In the genomic region with DNA sequence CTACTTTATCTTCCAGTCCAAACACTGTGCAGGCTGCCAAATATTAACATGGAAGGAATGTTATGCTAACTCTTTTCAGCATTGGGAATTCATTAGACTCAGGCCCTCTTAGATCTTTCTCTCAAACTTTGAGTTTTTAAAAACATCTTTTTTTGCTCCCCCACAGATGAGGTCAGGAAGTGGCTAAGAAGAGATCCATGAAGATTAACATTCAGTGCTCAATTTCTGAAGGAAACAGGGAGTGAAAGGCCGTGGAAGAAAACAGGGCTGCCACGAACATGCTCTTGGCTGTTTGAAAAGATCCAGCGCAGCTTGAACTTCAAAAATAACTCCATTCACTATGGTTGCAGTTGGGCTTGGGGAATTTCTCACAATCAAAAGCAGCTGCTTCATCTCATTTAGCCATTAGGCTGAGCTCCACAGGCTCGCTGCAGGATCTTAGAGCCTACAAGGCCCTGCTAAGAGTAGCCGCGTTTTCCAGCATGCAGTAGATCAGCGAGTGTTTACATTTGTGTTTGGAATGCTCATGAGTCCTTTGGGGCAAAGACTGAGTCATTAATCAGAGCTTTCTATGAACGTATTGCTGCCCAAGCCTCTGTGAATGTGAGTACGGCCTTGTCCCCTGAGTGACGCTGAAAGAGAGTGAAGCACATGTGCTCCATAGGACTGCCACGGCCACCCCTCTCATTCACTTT, we compare ENCODE assay signal across 1 cellular context.
TF ChIP-seq lines count a peak whose summit lies in the region.

No MANE protein-coding gene starts in this region.

TF ChIP-seq in HepG2, 621 proteins besides CTCF, POLR2A, EP300 and RAD21 (continued from another document and continues in another):
- TF ChIP-seq, protein P1, sequence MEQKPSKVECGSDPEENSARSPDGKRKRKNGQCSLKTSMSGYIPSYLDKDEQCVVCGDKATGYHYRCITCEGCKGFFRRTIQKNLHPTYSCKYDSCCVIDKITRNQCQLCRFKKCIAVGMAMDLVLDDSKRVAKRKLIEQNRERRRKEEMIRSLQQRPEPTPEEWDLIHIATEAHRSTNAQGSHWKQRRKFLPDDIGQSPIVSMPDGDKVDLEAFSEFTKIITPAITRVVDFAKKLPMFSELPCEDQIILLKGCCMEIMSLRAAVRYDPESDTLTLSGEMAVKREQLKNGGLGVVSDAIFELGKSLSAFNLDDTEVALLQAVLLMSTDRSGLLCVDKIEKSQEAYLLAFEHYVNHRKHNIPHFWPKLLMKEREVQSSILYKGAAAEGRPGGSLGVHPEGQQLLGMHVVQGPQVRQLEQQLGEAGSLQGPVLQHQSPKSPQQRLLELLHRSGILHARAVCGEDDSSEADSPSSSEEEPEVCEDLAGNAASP (CRISPR knock-in tag; IDR thresholded peaks at IDR 0.05; ENCODE audit: borderline replicate concordance): peak; percentile 68; the same call in 1 of the 2 replicates
- TF ChIP-seq ZNF17 (CRISPR knock-in tag; IDR thresholded peaks at IDR 0.05): no peak
- TF ChIP-seq ZNF383 (CRISPR knock-in tag; IDR thresholded peaks at IDR 0.05; ENCODE audit: borderline replicate concordance): no peak
- TF ChIP-seq ZBTB7B (CRISPR knock-in tag; IDR thresholded peaks at IDR 0.05): peak; percentile 67
- TF ChIP-seq KDM2A (CRISPR knock-in tag; IDR thresholded peaks at IDR 0.05; ENCODE audit: borderline replicate concordance, low read depth): 0 out of 2 replicates have a peak, but pooled peaks have one; percentile 37
- TF ChIP-seq, protein P2, sequence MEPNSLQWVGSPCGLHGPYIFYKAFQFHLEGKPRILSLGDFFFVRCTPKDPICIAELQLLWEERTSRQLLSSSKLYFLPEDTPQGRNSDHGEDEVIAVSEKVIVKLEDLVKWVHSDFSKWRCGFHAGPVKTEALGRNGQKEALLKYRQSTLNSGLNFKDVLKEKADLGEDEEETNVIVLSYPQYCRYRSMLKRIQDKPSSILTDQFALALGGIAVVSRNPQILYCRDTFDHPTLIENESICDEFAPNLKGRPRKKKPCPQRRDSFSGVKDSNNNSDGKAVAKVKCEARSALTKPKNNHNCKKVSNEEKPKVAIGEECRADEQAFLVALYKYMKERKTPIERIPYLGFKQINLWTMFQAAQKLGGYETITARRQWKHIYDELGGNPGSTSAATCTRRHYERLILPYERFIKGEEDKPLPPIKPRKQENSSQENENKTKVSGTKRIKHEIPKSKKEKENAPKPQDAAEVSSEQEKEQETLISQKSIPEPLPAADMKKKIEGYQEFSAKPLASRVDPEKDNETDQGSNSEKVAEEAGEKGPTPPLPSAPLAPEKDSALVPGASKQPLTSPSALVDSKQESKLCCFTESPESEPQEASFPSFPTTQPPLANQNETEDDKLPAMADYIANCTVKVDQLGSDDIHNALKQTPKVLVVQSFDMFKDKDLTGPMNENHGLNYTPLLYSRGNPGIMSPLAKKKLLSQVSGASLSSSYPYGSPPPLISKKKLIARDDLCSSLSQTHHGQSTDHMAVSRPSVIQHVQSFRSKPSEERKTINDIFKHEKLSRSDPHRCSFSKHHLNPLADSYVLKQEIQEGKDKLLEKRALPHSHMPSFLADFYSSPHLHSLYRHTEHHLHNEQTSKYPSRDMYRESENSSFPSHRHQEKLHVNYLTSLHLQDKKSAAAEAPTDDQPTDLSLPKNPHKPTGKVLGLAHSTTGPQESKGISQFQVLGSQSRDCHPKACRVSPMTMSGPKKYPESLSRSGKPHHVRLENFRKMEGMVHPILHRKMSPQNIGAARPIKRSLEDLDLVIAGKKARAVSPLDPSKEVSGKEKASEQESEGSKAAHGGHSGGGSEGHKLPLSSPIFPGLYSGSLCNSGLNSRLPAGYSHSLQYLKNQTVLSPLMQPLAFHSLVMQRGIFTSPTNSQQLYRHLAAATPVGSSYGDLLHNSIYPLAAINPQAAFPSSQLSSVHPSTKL (CRISPR knock-in tag; IDR thresholded peaks at IDR 0.05): peak; percentile 89
- TF ChIP-seq, protein P3, sequence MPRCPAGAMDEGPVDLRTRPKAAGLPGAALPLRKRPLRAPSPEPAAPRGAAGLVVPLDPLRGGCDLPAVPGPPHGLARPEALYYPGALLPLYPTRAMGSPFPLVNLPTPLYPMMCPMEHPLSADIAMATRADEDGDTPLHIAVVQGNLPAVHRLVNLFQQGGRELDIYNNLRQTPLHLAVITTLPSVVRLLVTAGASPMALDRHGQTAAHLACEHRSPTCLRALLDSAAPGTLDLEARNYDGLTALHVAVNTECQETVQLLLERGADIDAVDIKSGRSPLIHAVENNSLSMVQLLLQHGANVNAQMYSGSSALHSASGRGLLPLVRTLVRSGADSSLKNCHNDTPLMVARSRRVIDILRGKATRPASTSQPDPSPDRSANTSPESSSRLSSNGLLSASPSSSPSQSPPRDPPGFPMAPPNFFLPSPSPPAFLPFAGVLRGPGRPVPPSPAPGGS (CRISPR knock-in tag; IDR thresholded peaks at IDR 0.05): peak; percentile 44; the same call in 1 of the 2 replicates
- TF ChIP-seq ZNF256 (CRISPR knock-in tag; conservative IDR thresholded peaks at IDR 0.05): 0 out of 2 replicates have a peak, but pooled peaks have one; percentile 50
- TF ChIP-seq HNRNPL (IDR thresholded peaks at IDR 0.05; ENCODE audit: low read depth, low read length): no peak
- TF ChIP-seq TBX2 (CRISPR knock-in tag; IDR thresholded peaks at IDR 0.05; ENCODE audit: borderline replicate concordance): peak; percentile 71; the same call in 1 of the 2 replicates
- peak; percentile 41; the same call in 1 of the 2 replicates for TF ChIP-seq SALL2 (CRISPR knock-in tag; IDR thresholded peaks at IDR 0.05)
- TF ChIP-seq ZNF232 (CRISPR knock-in tag; IDR thresholded peaks at IDR 0.05; ENCODE audit: borderline replicate concordance): peak; percentile 92; the same call in 1 of the 2 replicates
- TF ChIP-seq MIER3 (CRISPR knock-in tag; IDR thresholded peaks at IDR 0.05; ENCODE audit: borderline replicate concordance): peak; percentile 71; the same call in 1 of the 2 replicates
- TF ChIP-seq ZNF331 (CRISPR knock-in tag; IDR thresholded peaks at IDR 0.05): peak; percentile 88
- TF ChIP-seq, protein P4, sequence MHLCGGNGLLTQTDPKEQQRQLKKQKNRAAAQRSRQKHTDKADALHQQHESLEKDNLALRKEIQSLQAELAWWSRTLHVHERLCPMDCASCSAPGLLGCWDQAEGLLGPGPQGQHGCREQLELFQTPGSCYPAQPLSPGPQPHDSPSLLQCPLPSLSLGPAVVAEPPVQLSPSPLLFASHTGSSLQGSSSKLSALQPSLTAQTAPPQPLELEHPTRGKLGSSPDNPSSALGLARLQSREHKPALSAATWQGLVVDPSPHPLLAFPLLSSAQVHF (CRISPR knock-in tag; IDR thresholded peaks at IDR 0.05): no peak
- 0 out of 2 replicates have a peak, but pooled peaks have one; percentile 29 for TF ChIP-seq FOXC1 (CRISPR knock-in tag; IDR thresholded peaks at IDR 0.05; ENCODE audit: borderline replicate concordance)
- peak; percentile 37; the same call in 1 of the 2 replicates for TF ChIP-seq MXD4 (CRISPR knock-in tag; IDR thresholded peaks at IDR 0.05)
- TF ChIP-seq GATAD2A (CRISPR knock-in tag; IDR thresholded peaks at IDR 0.05): peak; percentile 74
- no peak for TF ChIP-seq ZNF589 (CRISPR knock-in tag; conservative IDR thresholded peaks at IDR 0.05)
- TF ChIP-seq, protein P5, sequence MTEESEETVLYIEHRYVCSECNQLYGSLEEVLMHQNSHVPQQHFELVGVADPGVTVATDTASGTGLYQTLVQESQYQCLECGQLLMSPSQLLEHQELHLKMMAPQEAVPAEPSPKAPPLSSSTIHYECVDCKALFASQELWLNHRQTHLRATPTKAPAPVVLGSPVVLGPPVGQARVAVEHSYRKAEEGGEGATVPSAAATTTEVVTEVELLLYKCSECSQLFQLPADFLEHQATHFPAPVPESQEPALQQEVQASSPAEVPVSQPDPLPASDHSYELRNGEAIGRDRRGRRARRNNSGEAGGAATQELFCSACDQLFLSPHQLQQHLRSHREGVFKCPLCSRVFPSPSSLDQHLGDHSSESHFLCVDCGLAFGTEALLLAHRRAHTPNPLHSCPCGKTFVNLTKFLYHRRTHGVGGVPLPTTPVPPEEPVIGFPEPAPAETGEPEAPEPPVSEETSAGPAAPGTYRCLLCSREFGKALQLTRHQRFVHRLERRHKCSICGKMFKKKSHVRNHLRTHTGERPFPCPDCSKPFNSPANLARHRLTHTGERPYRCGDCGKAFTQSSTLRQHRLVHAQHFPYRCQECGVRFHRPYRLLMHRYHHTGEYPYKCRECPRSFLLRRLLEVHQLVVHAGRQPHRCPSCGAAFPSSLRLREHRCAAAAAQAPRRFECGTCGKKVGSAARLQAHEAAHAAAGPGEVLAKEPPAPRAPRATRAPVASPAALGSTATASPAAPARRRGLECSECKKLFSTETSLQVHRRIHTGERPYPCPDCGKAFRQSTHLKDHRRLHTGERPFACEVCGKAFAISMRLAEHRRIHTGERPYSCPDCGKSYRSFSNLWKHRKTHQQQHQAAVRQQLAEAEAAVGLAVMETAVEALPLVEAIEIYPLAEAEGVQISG (CRISPR knock-in tag; IDR thresholded peaks at IDR 0.05): peak; percentile 26; the same call in 1 of the 2 replicates
- TF ChIP-seq RCOR2 (CRISPR knock-in tag; IDR thresholded peaks at IDR 0.05): 0 out of 2 replicates have a peak, but pooled peaks have one; percentile 24
- TF ChIP-seq ZNF557 (CRISPR knock-in tag; IDR thresholded peaks at IDR 0.05): 0 out of 2 replicates have a peak, but pooled peaks have one; percentile 28
- 0 out of 2 replicates have a peak, but pooled peaks have one; percentile 61 for TF ChIP-seq GFI1 (CRISPR knock-in tag; IDR thresholded peaks at IDR 0.05; ENCODE audit: borderline replicate concordance)
- TF ChIP-seq NFE2L1 (CRISPR knock-in tag; IDR thresholded peaks at IDR 0.05; ENCODE audit: borderline replicate concordance): no peak
- no peak for TF ChIP-seq KLF9 (CRISPR knock-in tag; IDR thresholded peaks at IDR 0.05; ENCODE audit: low read depth)
- TF ChIP-seq, protein P6, sequence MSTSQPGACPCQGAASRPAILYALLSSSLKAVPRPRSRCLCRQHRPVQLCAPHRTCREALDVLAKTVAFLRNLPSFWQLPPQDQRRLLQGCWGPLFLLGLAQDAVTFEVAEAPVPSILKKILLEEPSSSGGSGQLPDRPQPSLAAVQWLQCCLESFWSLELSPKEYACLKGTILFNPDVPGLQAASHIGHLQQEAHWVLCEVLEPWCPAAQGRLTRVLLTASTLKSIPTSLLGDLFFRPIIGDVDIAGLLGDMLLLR (CRISPR knock-in tag; IDR thresholded peaks at IDR 0.05): no peak
- TF ChIP-seq ZNF644 (CRISPR knock-in tag; IDR thresholded peaks at IDR 0.05; ENCODE audit: low read depth): peak; percentile 65
- TF ChIP-seq NKX3-1 (CRISPR knock-in tag; IDR thresholded peaks at IDR 0.05): peak; percentile 88
- TF ChIP-seq KMT2B (CRISPR knock-in tag; IDR thresholded peaks at IDR 0.05): peak; percentile 57; the same call in 1 of the 2 replicates
- TF ChIP-seq ZNF891 (CRISPR knock-in tag; IDR thresholded peaks at IDR 0.05): peak; percentile 37; the same call in 1 of the 2 replicates
- peak; percentile 78 for TF ChIP-seq HNF4A (CRISPR knock-in tag; IDR thresholded peaks at IDR 0.05)
- TF ChIP-seq, protein P7, sequence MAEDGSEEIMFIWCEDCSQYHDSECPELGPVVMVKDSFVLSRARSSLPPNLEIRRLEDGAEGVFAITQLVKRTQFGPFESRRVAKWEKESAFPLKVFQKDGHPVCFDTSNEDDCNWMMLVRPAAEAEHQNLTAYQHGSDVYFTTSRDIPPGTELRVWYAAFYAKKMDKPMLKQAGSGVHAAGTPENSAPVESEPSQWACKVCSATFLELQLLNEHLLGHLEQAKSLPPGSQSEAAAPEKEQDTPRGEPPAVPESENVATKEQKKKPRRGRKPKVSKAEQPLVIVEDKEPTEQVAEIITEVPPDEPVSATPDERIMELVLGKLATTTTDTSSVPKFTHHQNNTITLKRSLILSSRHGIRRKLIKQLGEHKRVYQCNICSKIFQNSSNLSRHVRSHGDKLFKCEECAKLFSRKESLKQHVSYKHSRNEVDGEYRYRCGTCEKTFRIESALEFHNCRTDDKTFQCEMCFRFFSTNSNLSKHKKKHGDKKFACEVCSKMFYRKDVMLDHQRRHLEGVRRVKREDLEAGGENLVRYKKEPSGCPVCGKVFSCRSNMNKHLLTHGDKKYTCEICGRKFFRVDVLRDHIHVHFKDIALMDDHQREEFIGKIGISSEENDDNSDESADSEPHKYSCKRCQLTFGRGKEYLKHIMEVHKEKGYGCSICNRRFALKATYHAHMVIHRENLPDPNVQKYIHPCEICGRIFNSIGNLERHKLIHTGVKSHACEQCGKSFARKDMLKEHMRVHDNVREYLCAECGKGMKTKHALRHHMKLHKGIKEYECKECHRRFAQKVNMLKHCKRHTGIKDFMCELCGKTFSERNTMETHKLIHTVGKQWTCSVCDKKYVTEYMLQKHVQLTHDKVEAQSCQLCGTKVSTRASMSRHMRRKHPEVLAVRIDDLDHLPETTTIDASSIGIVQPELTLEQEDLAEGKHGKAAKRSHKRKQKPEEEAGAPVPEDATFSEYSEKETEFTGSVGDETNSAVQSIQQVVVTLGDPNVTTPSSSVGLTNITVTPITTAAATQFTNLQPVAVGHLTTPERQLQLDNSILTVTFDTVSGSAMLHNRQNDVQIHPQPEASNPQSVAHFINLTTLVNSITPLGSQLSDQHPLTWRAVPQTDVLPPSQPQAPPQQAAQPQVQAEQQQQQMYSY (CRISPR knock-in tag; IDR thresholded peaks at IDR 0.05): peak; percentile 92
- TF ChIP-seq, protein P8, sequence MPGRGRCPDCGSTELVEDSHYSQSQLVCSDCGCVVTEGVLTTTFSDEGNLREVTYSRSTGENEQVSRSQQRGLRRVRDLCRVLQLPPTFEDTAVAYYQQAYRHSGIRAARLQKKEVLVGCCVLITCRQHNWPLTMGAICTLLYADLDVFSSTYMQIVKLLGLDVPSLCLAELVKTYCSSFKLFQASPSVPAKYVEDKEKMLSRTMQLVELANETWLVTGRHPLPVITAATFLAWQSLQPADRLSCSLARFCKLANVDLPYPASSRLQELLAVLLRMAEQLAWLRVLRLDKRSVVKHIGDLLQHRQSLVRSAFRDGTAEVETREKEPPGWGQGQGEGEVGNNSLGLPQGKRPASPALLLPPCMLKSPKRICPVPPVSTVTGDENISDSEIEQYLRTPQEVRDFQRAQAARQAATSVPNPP (CRISPR knock-in tag; IDR thresholded peaks at IDR 0.05): peak; percentile 53; the same call in 1 of the 2 replicates
- TF ChIP-seq ZNF674 (CRISPR knock-in tag; IDR thresholded peaks at IDR 0.05; ENCODE audit: low read depth): no peak
- TF ChIP-seq ELF3 (CRISPR knock-in tag; IDR thresholded peaks at IDR 0.05): peak; percentile 51; the same call in 1 of the 2 replicates
- TF ChIP-seq, protein P9, sequence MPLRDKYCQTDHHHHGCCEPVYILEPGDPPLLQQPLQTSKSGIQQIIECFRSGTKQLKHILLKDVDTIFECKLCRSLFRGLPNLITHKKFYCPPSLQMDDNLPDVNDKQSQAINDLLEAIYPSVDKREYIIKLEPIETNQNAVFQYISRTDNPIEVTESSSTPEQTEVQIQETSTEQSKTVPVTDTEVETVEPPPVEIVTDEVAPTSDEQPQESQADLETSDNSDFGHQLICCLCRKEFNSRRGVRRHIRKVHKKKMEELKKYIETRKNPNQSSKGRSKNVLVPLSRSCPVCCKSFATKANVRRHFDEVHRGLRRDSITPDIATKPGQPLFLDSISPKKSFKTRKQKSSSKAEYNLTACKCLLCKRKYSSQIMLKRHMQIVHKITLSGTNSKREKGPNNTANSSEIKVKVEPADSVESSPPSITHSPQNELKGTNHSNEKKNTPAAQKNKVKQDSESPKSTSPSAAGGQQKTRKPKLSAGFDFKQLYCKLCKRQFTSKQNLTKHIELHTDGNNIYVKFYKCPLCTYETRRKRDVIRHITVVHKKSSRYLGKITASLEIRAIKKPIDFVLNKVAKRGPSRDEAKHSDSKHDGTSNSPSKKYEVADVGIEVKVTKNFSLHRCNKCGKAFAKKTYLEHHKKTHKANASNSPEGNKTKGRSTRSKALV (CRISPR knock-in tag; IDR thresholded peaks at IDR 0.05): peak; percentile 65; the same call in 1 of the 2 replicates
- peak; percentile 69 for TF ChIP-seq ZNF263 (CRISPR knock-in tag; IDR thresholded peaks at IDR 0.05)
- no peak for TF ChIP-seq SOX6 (IDR thresholded peaks at IDR 0.05)
- peak; percentile 53; the same call in 1 of the 2 replicates for TF ChIP-seq SOX6 (CRISPR knock-in tag; IDR thresholded peaks at IDR 0.05)
- peak; percentile 74; the same call in 1 of the 2 replicates for TF ChIP-seq XBP1 (CRISPR knock-in tag; IDR thresholded peaks at IDR 0.05)
- TF ChIP-seq ZFP1 (CRISPR knock-in tag; IDR thresholded peaks at IDR 0.05): peak; percentile 66
- TF ChIP-seq RFX1 (IDR thresholded peaks at IDR 0.05): no peak
